1 cellular context compared by ENCODE assay signal in the genomic region with DNA sequence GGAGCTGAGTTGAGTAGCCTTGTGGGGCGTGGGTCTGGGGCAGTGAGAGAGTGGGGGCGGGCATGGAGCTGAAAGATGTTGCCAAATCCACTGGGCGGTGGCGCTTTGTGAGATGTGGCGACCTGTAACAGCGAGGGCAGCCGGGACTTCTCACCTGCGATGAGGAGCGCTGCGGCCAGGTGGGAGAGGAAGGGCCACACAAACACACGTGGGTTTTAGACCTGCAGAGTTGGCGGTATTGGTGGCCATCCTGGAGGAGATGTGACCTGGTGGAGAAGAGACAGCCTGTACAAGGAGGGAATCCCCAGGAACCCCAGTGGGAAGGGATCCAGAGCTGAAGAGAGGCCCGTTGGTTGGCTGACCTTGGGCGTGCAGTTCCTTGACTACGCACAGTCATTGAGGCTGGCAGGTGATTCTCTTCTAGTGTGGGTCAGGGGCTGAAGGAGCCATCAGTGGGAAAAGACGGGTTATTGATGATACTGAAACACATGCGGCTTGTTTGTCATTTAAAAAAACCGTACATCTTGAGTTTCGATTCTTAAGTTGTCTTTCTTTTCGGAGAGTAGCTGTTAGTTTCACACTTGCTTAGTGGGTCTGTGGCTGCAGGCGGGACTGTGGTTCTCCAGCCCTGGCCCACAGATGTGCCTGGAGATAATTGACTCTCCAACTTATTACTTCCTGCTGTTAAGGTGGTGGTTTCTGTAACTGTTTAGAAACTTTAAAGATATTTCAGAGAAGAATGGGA.
TF ChIP-seq lines count a peak whose summit lies in the region.

No MANE protein-coding gene starts in this region.

TF ChIP-seq in WTC11, 78 proteins besides CTCF, POLR2A, EP300 and RAD21 (continued from another document):
- TF ChIP-seq, protein P1, sequence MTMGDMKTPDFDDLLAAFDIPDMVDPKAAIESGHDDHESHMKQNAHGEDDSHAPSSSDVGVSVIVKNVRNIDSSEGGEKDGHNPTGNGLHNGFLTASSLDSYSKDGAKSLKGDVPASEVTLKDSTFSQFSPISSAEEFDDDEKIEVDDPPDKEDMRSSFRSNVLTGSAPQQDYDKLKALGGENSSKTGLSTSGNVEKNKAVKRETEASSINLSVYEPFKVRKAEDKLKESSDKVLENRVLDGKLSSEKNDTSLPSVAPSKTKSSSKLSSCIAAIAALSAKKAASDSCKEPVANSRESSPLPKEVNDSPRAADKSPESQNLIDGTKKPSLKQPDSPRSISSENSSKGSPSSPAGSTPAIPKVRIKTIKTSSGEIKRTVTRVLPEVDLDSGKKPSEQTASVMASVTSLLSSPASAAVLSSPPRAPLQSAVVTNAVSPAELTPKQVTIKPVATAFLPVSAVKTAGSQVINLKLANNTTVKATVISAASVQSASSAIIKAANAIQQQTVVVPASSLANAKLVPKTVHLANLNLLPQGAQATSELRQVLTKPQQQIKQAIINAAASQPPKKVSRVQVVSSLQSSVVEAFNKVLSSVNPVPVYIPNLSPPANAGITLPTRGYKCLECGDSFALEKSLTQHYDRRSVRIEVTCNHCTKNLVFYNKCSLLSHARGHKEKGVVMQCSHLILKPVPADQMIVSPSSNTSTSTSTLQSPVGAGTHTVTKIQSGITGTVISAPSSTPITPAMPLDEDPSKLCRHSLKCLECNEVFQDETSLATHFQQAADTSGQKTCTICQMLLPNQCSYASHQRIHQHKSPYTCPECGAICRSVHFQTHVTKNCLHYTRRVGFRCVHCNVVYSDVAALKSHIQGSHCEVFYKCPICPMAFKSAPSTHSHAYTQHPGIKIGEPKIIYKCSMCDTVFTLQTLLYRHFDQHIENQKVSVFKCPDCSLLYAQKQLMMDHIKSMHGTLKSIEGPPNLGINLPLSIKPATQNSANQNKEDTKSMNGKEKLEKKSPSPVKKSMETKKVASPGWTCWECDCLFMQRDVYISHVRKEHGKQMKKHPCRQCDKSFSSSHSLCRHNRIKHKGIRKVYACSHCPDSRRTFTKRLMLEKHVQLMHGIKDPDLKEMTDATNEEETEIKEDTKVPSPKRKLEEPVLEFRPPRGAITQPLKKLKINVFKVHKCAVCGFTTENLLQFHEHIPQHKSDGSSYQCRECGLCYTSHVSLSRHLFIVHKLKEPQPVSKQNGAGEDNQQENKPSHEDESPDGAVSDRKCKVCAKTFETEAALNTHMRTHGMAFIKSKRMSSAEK (CRISPR knock-in tag; IDR thresholded peaks at IDR 0.05; ENCODE audit: borderline replicate concordance), result no peak
- TF ChIP-seq, protein P2, sequence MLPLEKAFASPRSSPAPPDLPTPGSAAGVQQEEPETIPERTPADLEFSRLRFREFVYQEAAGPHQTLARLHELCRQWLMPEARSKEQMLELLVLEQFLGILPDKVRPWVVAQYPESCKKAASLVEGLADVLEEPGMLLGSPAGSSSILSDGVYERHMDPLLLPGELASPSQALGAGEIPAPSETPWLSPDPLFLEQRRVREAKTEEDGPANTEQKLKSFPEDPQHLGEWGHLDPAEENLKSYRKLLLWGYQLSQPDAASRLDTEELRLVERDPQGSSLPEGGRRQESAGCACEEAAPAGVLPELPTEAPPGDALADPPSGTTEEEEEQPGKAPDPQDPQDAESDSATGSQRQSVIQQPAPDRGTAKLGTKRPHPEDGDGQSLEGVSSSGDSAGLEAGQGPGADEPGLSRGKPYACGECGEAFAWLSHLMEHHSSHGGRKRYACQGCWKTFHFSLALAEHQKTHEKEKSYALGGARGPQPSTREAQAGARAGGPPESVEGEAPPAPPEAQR (CRISPR knock-in tag; IDR thresholded peaks at IDR 0.05), result no peak
- no peak for TF ChIP-seq ZNF232 (CRISPR knock-in tag; IDR thresholded peaks at IDR 0.05)
- TF ChIP-seq, protein P3, sequence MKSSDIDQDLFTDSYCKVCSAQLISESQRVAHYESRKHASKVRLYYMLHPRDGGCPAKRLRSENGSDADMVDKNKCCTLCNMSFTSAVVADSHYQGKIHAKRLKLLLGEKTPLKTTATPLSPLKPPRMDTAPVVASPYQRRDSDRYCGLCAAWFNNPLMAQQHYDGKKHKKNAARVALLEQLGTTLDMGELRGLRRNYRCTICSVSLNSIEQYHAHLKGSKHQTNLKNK (CRISPR knock-in tag; IDR thresholded peaks at IDR 0.05), result no peak
- no peak for TF ChIP-seq TP53 (CRISPR knock-in tag; IDR thresholded peaks at IDR 0.05)
